In genomic region chr6:30322527-30323501, GRCh38 we compare ENCODE assay signal across 1 cellular context.
TF ChIP-seq lines count a peak whose summit lies in the region.

No MANE protein-coding gene starts in this region.

TF ChIP-seq in K562, 482 proteins besides CTCF, POLR2A, EP300 and RAD21 (continued from another document and continues in another):
- no peak for TF ChIP-seq NR2C1 (IDR thresholded peaks at IDR 0.05)
- TF ChIP-seq NR2C1 (tag; IDR thresholded peaks at IDR 0.05) = peak; percentile 77
- TF ChIP-seq TAL1 (IDR thresholded peaks at IDR 0.05) = no peak
- TF ChIP-seq TSHZ1 (CRISPR knock-in tag; IDR thresholded peaks at IDR 0.05) = 0 out of 2 replicates have a peak, but pooled peaks have one; percentile 10
- no peak for TF ChIP-seq OTX1 (CRISPR knock-in tag; IDR thresholded peaks at IDR 0.05)
- no peak for TF ChIP-seq HNRNPL (IDR thresholded peaks at IDR 0.05; ENCODE audit: low read depth, low read length)
- no peak for TF ChIP-seq MTA1 (IDR thresholded peaks at IDR 0.05; ENCODE audit: borderline replicate concordance)
- TF ChIP-seq FOXP1 (CRISPR knock-in tag; IDR thresholded peaks at IDR 0.05) = no peak
- TF ChIP-seq PCBP1 (IDR thresholded peaks at IDR 0.05; ENCODE audit: low read depth, low read length, poor library complexity, severe bottlenecking) = no peak
- no peak; the same call in 1 of the 2 replicates for TF ChIP-seq ARID1B (IDR thresholded peaks at IDR 0.05)
- TF ChIP-seq HDAC3 (IDR thresholded peaks at IDR 0.05; ENCODE audit: borderline replicate concordance, partially characterized antibody) = no peak
- no peak for TF ChIP-seq ZMIZ1 (IDR thresholded peaks at IDR 0.05; ENCODE audit: low read depth in 2 of 2, low read length in 2 of 2)
- TF ChIP-seq ETV5 (CRISPR knock-in tag; IDR thresholded peaks at IDR 0.05; ENCODE audit: low read depth) = peak; percentile 47; the same call in 1 of the 2 replicates
- no peak for TF ChIP-seq MBD1 (CRISPR knock-in tag; IDR thresholded peaks at IDR 0.05)
- TF ChIP-seq NFIC (IDR thresholded peaks at IDR 0.05) = 0 out of 2 replicates have a peak, but pooled peaks have one; percentile 18
- TF ChIP-seq ZNF316 (IDR thresholded peaks at IDR 0.05) = peak; percentile 7; the same call in 1 of the 2 replicates
- peak; percentile 83 for TF ChIP-seq GTF2A2 (tag; IDR thresholded peaks at IDR 0.05)
- TF ChIP-seq GTF3C2 (IDR thresholded peaks at IDR 0.05; ENCODE audit: borderline replicate concordance, extremely low read depth, insufficient read length) = no peak
- TF ChIP-seq NFATC3 (IDR thresholded peaks at IDR 0.05) = no peak
- no peak for TF ChIP-seq TAF7 (tag; IDR thresholded peaks at IDR 0.05)
- TF ChIP-seq ARID4B (CRISPR knock-in tag; IDR thresholded peaks at IDR 0.05) = no peak
- TF ChIP-seq POLR3G (IDR thresholded peaks at IDR 0.05; ENCODE audit: extremely low read depth, insufficient read length, insufficient replicate concordance) = no peak
- TF ChIP-seq TEAD2 (tag; IDR thresholded peaks at IDR 0.05) = no peak
- 0 out of 2 replicates have a peak, but pooled peaks have one; percentile 36 for TF ChIP-seq ZNF583 (CRISPR knock-in tag; IDR thresholded peaks at IDR 0.05)
- TF ChIP-seq ETV1 (tag; conservative IDR thresholded peaks at IDR 0.05; ENCODE audit: low read depth) = no peak
- no peak for TF ChIP-seq PATZ1 (CRISPR knock-in tag; IDR thresholded peaks at IDR 0.05; ENCODE audit: borderline replicate concordance)
- TF ChIP-seq CBX5 (IDR thresholded peaks at IDR 0.05; ENCODE audit: borderline replicate concordance, low read depth) = no peak
- peak; percentile 38; the same call in 1 of the 2 replicates for TF ChIP-seq KLF6 (CRISPR knock-in tag; IDR thresholded peaks at IDR 0.05; ENCODE audit: borderline replicate concordance)
- no peak for TF ChIP-seq NFE2L1 (tag; IDR thresholded peaks at IDR 0.05; ENCODE audit: borderline replicate concordance, low read depth)
- TF ChIP-seq PCBP2 (IDR thresholded peaks at IDR 0.05; ENCODE audit: low read depth, low read length, poor library complexity, severe bottlenecking) = no peak
- no peak for TF ChIP-seq SOX6 (IDR thresholded peaks at IDR 0.05)
- TF ChIP-seq KLF13 (tag; IDR thresholded peaks at IDR 0.05; ENCODE audit: borderline replicate concordance, low read depth) = peak; percentile 30; the same call in 1 of the 2 replicates
- TF ChIP-seq CREBBP (IDR thresholded peaks at IDR 0.05; ENCODE audit: low read depth, low read length) = no peak
- peak; percentile 73 for TF ChIP-seq IRF9 (tag; IDR thresholded peaks at IDR 0.05)
- TF ChIP-seq PREB (CRISPR knock-in tag; IDR thresholded peaks at IDR 0.05) = no peak
- no peak for TF ChIP-seq GABPA (tag; conservative IDR thresholded peaks at IDR 0.05; ENCODE audit: low read depth)
- TF ChIP-seq CXXC5 (CRISPR knock-in tag; IDR thresholded peaks at IDR 0.05) = peak; percentile 57
- no peak for TF ChIP-seq SAFB2 (IDR thresholded peaks at IDR 0.05; ENCODE audit: borderline replicate concordance, low read depth, low read length, severe bottlenecking)
- peak; percentile 83; the same call in 1 of the 2 replicates for TF ChIP-seq CREB3 (tag; conservative IDR thresholded peaks at IDR 0.05; ENCODE audit: low read depth)
- no peak for TF ChIP-seq MEIS2 (IDR thresholded peaks at IDR 0.05; ENCODE audit: partially characterized antibody)
- no peak for TF ChIP-seq RFX5 (IDR thresholded peaks at IDR 0.05; ENCODE audit: low read depth, low read length)
